In the genomic region with DNA sequence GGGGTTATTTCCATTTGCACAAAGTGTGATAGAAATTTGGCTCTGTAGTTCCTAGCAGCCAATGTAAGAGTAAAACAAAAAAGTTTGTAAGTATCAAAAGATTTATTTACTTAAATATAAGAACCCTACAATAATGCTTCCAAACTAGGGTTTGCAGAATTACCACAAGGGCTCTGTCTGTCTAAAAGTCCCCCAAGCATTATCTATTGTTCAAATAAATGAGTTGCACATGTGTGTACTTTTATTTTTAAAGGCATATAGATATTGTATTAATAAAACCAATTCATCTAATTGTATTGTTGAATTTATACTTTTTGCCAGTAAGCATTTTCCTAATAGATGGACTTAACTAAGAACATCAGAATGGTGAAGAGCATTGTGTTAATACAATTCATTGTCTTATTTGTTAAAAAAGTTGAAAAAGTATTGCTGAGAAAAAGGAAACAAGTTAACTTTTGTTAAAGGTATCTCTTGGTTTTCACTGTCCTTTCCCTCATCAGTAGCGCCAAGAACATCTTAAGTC, we compare ENCODE assay signal across 15 cellular contexts. TPM values are rescaled to one million over a fixed set of nuclear protein-coding genes. Genes with fewer than 3 reads are reported as not detected.
DNase-seq lines count a peak whose midpoint lies in the region; ATAC-seq, FAIRE-seq and TF ChIP-seq lines count a peak whose summit lies in the region.
"Had no signal": no experiment of that assay in that cellular context is flagged by ENCODE, and none has a peak within 500 bp of the region (broad histone marks: within the 10 kb centered on the region; RNA-seq: fewer than 3 reads in every experiment).

No MANE protein-coding gene starts in this region.

- no peak for TF ChIP-seq POLR2A in HepG2 (IDR thresholded peaks at IDR 0.05; ENCODE audit: insufficient read depth in 1 of 2, low read depth in 2 of 2, low read length in 2 of 2)
- TF ChIP-seq POLR2A in right lobe of liver (IDR thresholded peaks at IDR 0.05), result no peak
- no peak for TF ChIP-seq POLR2A in adrenal gland (IDR thresholded peaks at IDR 0.05)

- H3K9me3 Mint-ChIP-seq in activated B cell treated with CpG ODN at 0.5 μM for 24 hours, result peaks cover 3% of the 10 kb centered on the region

- no peak for TF ChIP-seq RAD21 in HepG2 (CRISPR knock-in tag; IDR thresholded peaks at IDR 0.05)

- TF ChIP-seq CTCF in HepG2 (CRISPR knock-in tag; IDR thresholded peaks at IDR 0.05) (no peak), right lobe of liver (IDR thresholded peaks at IDR 0.05) (no peak), activated B cell treated with CpG ODN at 0.5 μM for 24 hours (IDR thresholded peaks at IDR 0.05) (no peak), kidney (IDR thresholded peaks at IDR 0.05; ENCODE audit: borderline replicate concordance, extremely low read depth, insufficient read depth) (no peak), upper lobe of right lung (IDR thresholded peaks at IDR 0.05) (no peak), adrenal gland (IDR thresholded peaks at IDR 0.05) (no peak)

- no peaks in the 10 kb centered on the region for H3K79me2 ChIP-seq in HepG2 (ENCODE audit: insufficient read depth, low read length)

- no TSS peak for BruUV-seq in HepG2 (replicated peaks; lab: Mats Ljungman, UMichigan)

- H4K20me1 ChIP-seq in HepG2 (ENCODE audit: insufficient read depth, low read length), result no peaks in the 10 kb centered on the region

- H3K4me3 ChIP-seq in HepG2 (replicated peaks in 1 of 3; ENCODE audit: insufficient read depth in 1 of 3, low read depth in 2 of 3, low read length in 3 of 3) (no peak overlapping the region), right lobe of liver (no peak overlapping the region), kidney (ENCODE audit: low read length in 2 of 2) (no peak overlapping the region), upper lobe of right lung (no peak overlapping the region), adrenal gland (no peak overlapping the region)
- H3K4me3 ChIP-seq: SK-N-MC had no signal

- peaks cover 68% of the 10 kb centered on the region for H3K4me1 Mint-ChIP-seq in activated B cell treated with CpG ODN at 0.5 μM for 24 hours

- 3% methylated on average over 1 of the region's 1 CpG for WGBS in HepG2 (ENCODE audit: low lambda C conversion rate)
- WGBS in right lobe of liver (ENCODE audit: insufficient coverage, low coverage, low lambda C conversion rate, missing lambda C conversion rate), result 79% methylated on average over 1 of the region's 1 CpG
- WGBS in adrenal gland, 4 donors, result 82 to 91% (median 86%) methylated on average over 1 of the region's 1 CpG

- H3K27me3 ChIP-seq in HepG2 (ENCODE audit: control insufficient read depth in 1 of 2, insufficient read depth in 2 of 2, low read length in 2 of 2) (no peaks in the 10 kb centered on the region), right lobe of liver (no peaks in the 10 kb centered on the region), upper lobe of right lung (no peaks in the 10 kb centered on the region), adrenal gland (no peaks in the 10 kb centered on the region)

- in situ Hi-C loops in HepG2 (cut with HindIII; ENCODE audit: extremely low pct_ligation_motif_present, low pct_unique_long_range_greater_than_20kb), result no loop called here

- no peak for FAIRE-seq in HepG2 (lab: Jason Lieb, UNC)
- peak; percentile 6 for FAIRE-seq in kidney (lab: Jason Lieb, UNC)

- H3K9me3 ChIP-seq in HepG2 (ENCODE audit: low read length), result no peaks in the 10 kb centered on the region
- no peaks in the 10 kb centered on the region for H3K9me3 ChIP-seq in right lobe of liver
- no peaks in the 10 kb centered on the region for H3K9me3 ChIP-seq in kidney (ENCODE audit: control insufficient read depth in 1 of 2, low read length in 2 of 2)
- no peaks in the 10 kb centered on the region for H3K9me3 ChIP-seq in upper lobe of right lung
- H3K9me3 ChIP-seq in adrenal gland (replicated peaks in 1 of 3), result no peaks in the 10 kb centered on the region

- CTCF ChIA-PET in HepG2 (lab: Yijun Ruan, JAX; ENCODE audit: low intra/inter-chr PET ratio, low total read pairs) (no interaction called here), activated B cell treated with CpG ODN at 0.5 μM for 24 hours (lab: Charles Lee) (interaction anchor here (1.3 to 4.7 kb wide), 3 partner anchors 15 to 44 kb away, joined by 3 to 46 read pairs (median 4); no protein-coding TSS in a partner anchor)

- TF ChIP-seq EP300 in HepG2 (IDR thresholded peaks at IDR 0.05; ENCODE audit: low read depth in 2 of 2, low read length in 2 of 2) (no peak), HepG2 (CRISPR knock-in tag; IDR thresholded peaks at IDR 0.05; ENCODE audit: borderline replicate concordance) (no peak)

- no peaks in the 10 kb centered on the region for H3K4me1 ChIP-seq in HepG2 (ENCODE audit: insufficient read depth, low read length)
- no peaks in the 10 kb centered on the region for H3K4me1 ChIP-seq in right lobe of liver
- H3K4me1 ChIP-seq in kidney (ENCODE audit: control insufficient read depth in 1 of 2, insufficient read depth in 1 of 2, low read depth in 1 of 2, low read length in 2 of 2), result no peaks in the 10 kb centered on the region
- no peaks in the 10 kb centered on the region for H3K4me1 ChIP-seq in upper lobe of right lung
- H3K4me1 ChIP-seq in adrenal gland (replicated peaks in 1 of 2), result no peaks in the 10 kb centered on the region

- H3K27ac ChIP-seq in HepG2 (ENCODE audit: extremely low read length, insufficient read depth, low read length), result no peak overlapping the region
- H3K27ac ChIP-seq in right lobe of liver, result no peak overlapping the region
- H3K27ac ChIP-seq in kidney (ENCODE audit: low read depth in 2 of 2, low read length in 2 of 2), result no peak overlapping the region
- H3K27ac ChIP-seq in upper lobe of right lung, result peak overlapping the region; percentile 88
- H3K27ac ChIP-seq in adrenal gland, result peak overlapping the region in 1 of 5 donors; percentile 48
- H3K27ac ChIP-seq: SK-N-MC had no signal

- POLR2A ChIA-PET in HepG2 (lab: Yijun Ruan, JAX), result no interaction called here
- POLR2A ChIA-PET in activated B cell treated with CpG ODN at 0.5 μM for 24 hours (lab: Charles Lee), result interaction anchor here (1.0 to 11.9 kb wide), 14 partner anchors 12 to 125 kb away, joined by 3 to 307 read pairs (median 9); no protein-coding TSS in a partner anchor

- H3K4me2 ChIP-seq in HepG2 (ENCODE audit: low read depth, low read length), result no peak overlapping the region

- peak overlapping the region; percentile 95 for H3K27ac Mint-ChIP-seq in activated B cell treated with CpG ODN at 0.5 μM for 24 hours

- H3K27me3 Mint-ChIP-seq in activated B cell treated with CpG ODN at 0.5 μM for 24 hours, result no peaks in the 10 kb centered on the region

- no peaks in the 10 kb centered on the region for H3K36me3 ChIP-seq in HepG2 (replicated peaks in 1 of 2; ENCODE audit: control insufficient read depth in 1 of 2, insufficient read depth in 2 of 2, low read length in 2 of 2)
- no peaks in the 10 kb centered on the region for H3K36me3 ChIP-seq in right lobe of liver
- no peaks in the 10 kb centered on the region for H3K36me3 ChIP-seq in kidney (ENCODE audit: control insufficient read depth in 1 of 2, insufficient read depth in 2 of 2, low read length in 2 of 2)
- H3K36me3 ChIP-seq in upper lobe of right lung, result no peaks in the 10 kb centered on the region
- no peaks in the 10 kb centered on the region for H3K36me3 ChIP-seq in adrenal gland (replicated peaks in 1 of 2)

- H3K9ac ChIP-seq in HepG2 (ENCODE audit: insufficient read depth, low read depth, low read length), result no peak overlapping the region
- H3K9ac ChIP-seq in kidney (ENCODE audit: low read length in 2 of 2), result no peak overlapping the region

- H3K4me3 Mint-ChIP-seq in activated B cell treated with CpG ODN at 0.5 μM for 24 hours, result peak overlapping the region; percentile 87

- H2AFZ ChIP-seq in HepG2 (ENCODE audit: low read length), result no peak overlapping the region

- ATAC-seq in HepG2, result no peak
- ATAC-seq in right lobe of liver, result no peak
- ATAC-seq in activated B cell treated with CpG ODN at 0.5 μM for 24 hours (ENCODE audit: low read depth), result no peak
- ATAC-seq in upper lobe of right lung, result no peak
- no peak for ATAC-seq in GM19397 (IDR thresholded peaks at IDR 0.05; ENCODE audit: unreplicated experiment)

- peaks cover 23% of the 10 kb centered on the region for H3K36me3 Mint-ChIP-seq in activated B cell treated with CpG ODN at 0.5 μM for 24 hours (ENCODE audit: low read depth)

- DNase-seq in HepG2 (ENCODE audit: low spot score) (no peak), right lobe of liver (no peak), activated B cell treated with CpG ODN at 0.5 μM for 24 hours (no peak), kidney (no peak), upper lobe of right lung (no peak), adrenal gland (no peak), H4 (ENCODE audit: low spot score) (no peak)
- DNase-seq: H7; NCI-H2107; NCI-H82; stimulated activated CD4-positive, alpha-beta T cell treated with anti-CD3 and anti-CD28 coated beads, Interleukin-2, amount 100 ng/mL, for 24 hours had no signal

- intact Hi-C loops in HepG2 (cut with micrococcal nuclease; ENCODE audit: unreplicated experiment) (no loop called here), right lobe of liver (cut with DNase I) (no loop called here), activated B cell treated with CpG ODN at 0.5 μM for 24 hours (cut with micrococcal nuclease) (loop anchor here (1.0 kb wide), 3 partner anchors 9 to 480 kb away; no protein-coding TSS in a partner anchor), kidney (cut with DNase I) (no loop called here), upper lobe of right lung (cut with DNase I) (no loop called here), adrenal gland (cut with DNase I) (no loop called here)

RNA-seq across cellular contexts. Expression of gene PTPRC, which starts 0.9 kb away (rescaled TPM):
- total RNA-seq in HepG2 (2016; rRNA removed; fragmentation: Illumina TruSeq; extraction: Trizol) (not detected in 2 replicates), right lobe of liver (10 to 100 TPM in 4 of 6 experiments, 1 to 10 TPM in 2; 5.1 to 55.7 (median 13.2) TPM), activated B cell treated with CpG ODN at 0.5 μM for 24 hours (426 and 506 TPM in 2 replicates), kidney (60.2 TPM), upper lobe of right lung (127 TPM), adrenal gland (10 to 100 TPM in 7 of 8 donors, 1 to 10 TPM in 1; 3.5 to 33.0 (median 21.5) TPM)
- total RNA-seq in HepG2 (2016; cell fraction: cytosol; rRNA removed; fragmentation: Illumina TruSeq; extraction: Trizol; ENCODE audit: low read depth), result not detected in 2 replicates
- total RNA-seq in HepG2 (2016; cell fraction: insoluble cytoplasmic fraction; rRNA removed; fragmentation: Illumina TruSeq; extraction: Trizol), result not detected in 2 replicates
- not detected in 2 replicates for total RNA-seq in HepG2 (2016; cell fraction: membrane; rRNA removed; fragmentation: Illumina TruSeq; extraction: Trizol)
- not detected in 2 replicates for total RNA-seq in HepG2 (2016; cell fraction: nucleus; rRNA removed; fragmentation: Illumina TruSeq; extraction: Trizol)
- polyA plus RNA-seq in HepG2 (2011; rRNA removed) (not detected in 2 replicates), kidney (ENCODE audit: insufficient read depth, low read depth, low replicate concordance) (1.4 TPM), adrenal gland (10 to 100 TPM in 1 of 3 donors, 1 to 10 TPM in 2; 2.5 to 11.6 (median 4.7) TPM)
- polyA plus RNA-seq in HepG2 (2011; cell fraction: cytosol; rRNA removed), result 0.01 TPM in 1 of 2 replicates, not detected in the other
- polyA plus RNA-seq in HepG2 (2011; cell fraction: nucleus; rRNA removed), result 0.07 TPM in 1 of 2 replicates, not detected in the other
- polyA plus RNA-seq in HepG2 (2012), result not detected in 2 replicates
- not detected in 2 replicates for polyA plus RNA-seq in HepG2 (2016; cell fraction: cytosol; fragmentation: Illumina TruSeq; extraction: Trizol; ENCODE audit: low read depth)
- polyA plus RNA-seq in HepG2 (2016; cell fraction: insoluble cytoplasmic fraction; fragmentation: Illumina TruSeq; extraction: Trizol; ENCODE audit: low read depth), result not detected in 2 replicates
- not detected in 2 replicates for polyA plus RNA-seq in HepG2 (2016; cell fraction: membrane; fragmentation: Illumina TruSeq; extraction: Trizol; ENCODE audit: low read depth)
- polyA plus RNA-seq in HepG2 (2016; cell fraction: nucleus; fragmentation: Illumina TruSeq; extraction: Trizol; ENCODE audit: insufficient read depth, low read depth), result not detected in 2 replicates
- polyA minus RNA-seq in HepG2 (2011; rRNA and poly(A)+ RNA removed; ENCODE audit: low replicate concordance), result 0.21 TPM in 1 of 2 replicates, not detected in the other
- polyA minus RNA-seq in HepG2 (2011; cell fraction: cytosol; rRNA and poly(A)+ RNA removed), result not detected in 2 replicates
- not detected in 2 replicates for polyA minus RNA-seq in HepG2 (2011; cell fraction: nucleus; rRNA and poly(A)+ RNA removed)
- total RNA-seq in H4 (2014; rRNA removed; shearing (Covaris generic)), result 0.14 TPM in 1 of 2 replicates, not detected in the other
- total RNA-seq: dermis microvascular lymphatic vessel endothelial cell, H7, pulmonary artery endothelial cell had no signal
